ENCODE assay signal across 8 cellular contexts in the genomic region with DNA sequence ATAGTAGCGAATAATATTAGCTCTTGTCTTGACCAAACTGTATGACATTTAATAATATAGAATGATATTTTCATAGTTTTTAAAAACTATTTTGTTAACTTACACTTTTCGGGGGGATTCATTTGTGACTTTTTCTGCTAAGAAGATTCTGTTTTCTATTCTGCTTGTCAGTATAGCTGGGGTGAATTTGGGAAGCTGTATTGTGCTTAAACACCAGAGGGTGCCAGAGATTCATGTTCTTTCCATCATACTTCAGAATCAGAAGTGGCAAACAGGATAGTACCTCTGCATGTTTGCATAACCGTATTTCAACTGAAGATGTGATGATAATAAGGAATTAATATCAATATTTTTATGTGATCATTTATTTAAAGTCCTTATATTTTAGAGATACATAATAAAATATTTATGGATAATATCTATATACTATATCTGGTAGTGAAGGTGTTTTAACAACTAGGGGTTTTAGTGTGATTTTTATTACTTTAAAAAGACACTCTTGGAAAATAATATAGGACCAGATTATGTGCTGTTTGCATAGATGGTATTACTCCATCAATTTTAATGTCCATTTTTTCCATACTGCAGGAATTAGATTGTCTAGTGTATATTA.
DNase-seq lines count a peak whose midpoint lies in the region; TF ChIP-seq lines count a peak whose summit lies in the region.

No MANE protein-coding gene starts in this region.

- DNase-seq in DMS53 treated with DMSO at 0.1 percent for 48 hours (lab: John Stamatoyannopoulos, UW; ENCODE audit: unreplicated experiment), result peak; percentile 23
- peak; percentile 34 for DNase-seq in GM20000 (ENCODE audit: low spot score)
- peak; percentile 54 for DNase-seq in LHCN-M2 (ENCODE audit: low read depth)
- DNase-seq in RWPE1 (ENCODE audit: low spot score), result peak; percentile 33
- no peak for DNase-seq in esophagus muscularis mucosa (ENCODE audit: extremely low spot score)
- peak; percentile 37 for DNase-seq in neuronal stem cell (ENCODE audit: low spot score)
- no peak for DNase-seq in NK-92 treated with Interleukin-12 subunit alpha and Interleukin-12 subunit beta, amount 100 ng/mL, for 24 hours (lab: John Stamatoyannopoulos, UW)
- no peak for DNase-seq in OCI-M2 (lab: John Stamatoyannopoulos, UW; ENCODE audit: unreplicated experiment)

- no peak overlapping the region for H2AK5ac ChIP-seq in neuronal stem cell (ENCODE audit: low read depth, low read length)

- TF ChIP-seq POLR2A in esophagus muscularis mucosa (IDR thresholded peaks at IDR 0.05; ENCODE audit: low read depth), result no peak

- H3K79me1 ChIP-seq in neuronal stem cell (ENCODE audit: low read depth, low read length), result no peaks in the 10 kb centered on the region

- H3K4me3 ChIP-seq in esophagus muscularis mucosa (no peak overlapping the region), neuronal stem cell (ENCODE audit: low read length in 2 of 2) (no peak overlapping the region)

- no peak overlapping the region for H3K4me2 ChIP-seq in neuronal stem cell (ENCODE audit: insufficient read depth, low read length, poor library complexity, severe bottlenecking)

- H3K36me3 ChIP-seq in esophagus muscularis mucosa (no peaks in the 10 kb centered on the region), neuronal stem cell (replicated peaks in 1 of 2; ENCODE audit: control insufficient read depth in 2 of 2, insufficient read depth in 2 of 2, low read length in 2 of 2) (no peaks in the 10 kb centered on the region)

- 51% methylated on average over 3 of the region's 3 CpGs for WGBS in esophagus muscularis mucosa
- WGBS in neuronal stem cell (ENCODE audit: extremely low coverage in 2 of 2, insufficient read length in 2 of 2, insufficient replicate concordance in 1 of 2), 2 donors, result no CpG with 5 or more reads among the region's 3 CpGs

- no peak overlapping the region for H2BK5ac ChIP-seq in neuronal stem cell (ENCODE audit: low read length)

- H3K23ac ChIP-seq in neuronal stem cell (ENCODE audit: low read depth, low read length, poor library complexity), result no peak overlapping the region

- no peak overlapping the region for H2BK12ac ChIP-seq in neuronal stem cell (ENCODE audit: low read length)

- no peaks in the 10 kb centered on the region for H3K27me3 ChIP-seq in esophagus muscularis mucosa
- no peaks in the 10 kb centered on the region for H3K27me3 ChIP-seq in neuronal stem cell (ENCODE audit: control insufficient read depth in 3 of 3, insufficient read depth in 3 of 3, low read depth in 1 of 3, low read length in 3 of 3)

- H3K4me1 ChIP-seq in esophagus muscularis mucosa (no peaks in the 10 kb centered on the region), neuronal stem cell (ENCODE audit: control insufficient read depth in 2 of 2, insufficient read depth in 1 of 2, low read depth in 1 of 2, low read length in 2 of 2) (peaks cover 2 to 5% of the 10 kb centered on the region in 2 donors)

- intact Hi-C loops in esophagus muscularis mucosa (cut with DNase I), result no loop called here

- H2AFZ ChIP-seq in neuronal stem cell (ENCODE audit: low read length), result no peak overlapping the region

- no peak overlapping the region for H2BK15ac ChIP-seq in neuronal stem cell (ENCODE audit: low read length)

- no peak overlapping the region for H4K8ac ChIP-seq in neuronal stem cell (ENCODE audit: low read depth, low read length)

- H4K91ac ChIP-seq in neuronal stem cell (ENCODE audit: low read depth, low read length, poor library complexity), result no peak overlapping the region

- H3K14ac ChIP-seq in neuronal stem cell (ENCODE audit: low read length), result no peak overlapping the region

- POLR2A ChIA-PET in RWPE1 (lab: Yijun Ruan, JAX; ENCODE audit: low non-redundant PET), result no interaction called here

- H3K4ac ChIP-seq in neuronal stem cell (ENCODE audit: low read length), result no peak overlapping the region

- H3K18ac ChIP-seq in neuronal stem cell (ENCODE audit: low read length), result no peak overlapping the region

- H3K9me3 ChIP-seq in esophagus muscularis mucosa (no peaks in the 10 kb centered on the region), neuronal stem cell (replicated peaks in 1 of 2; ENCODE audit: control insufficient read depth in 2 of 2, insufficient read depth in 1 of 2, low read depth in 1 of 2, low read length in 2 of 2) (no peaks in the 10 kb centered on the region)

- H3K9ac ChIP-seq in neuronal stem cell (ENCODE audit: low read depth, low read length, poor library complexity), result no peak overlapping the region

- CTCF ChIA-PET in RWPE1 (lab: Yijun Ruan, JAX), result interaction anchor here (0.6 to 0.7 kb wide), 2 partner anchors 9 to 737 kb away, joined by 3 read pairs; no protein-coding TSS in a partner anchor

- H2BK120ac ChIP-seq in neuronal stem cell (ENCODE audit: low read depth, low read length), result no peak overlapping the region

- no peak overlapping the region for H3K27ac ChIP-seq in RWPE1
- no peak overlapping the region for H3K27ac ChIP-seq in esophagus muscularis mucosa (replicated peaks in 1 of 4)
- no peak overlapping the region for H3K27ac ChIP-seq in neuronal stem cell (replicated peaks; ENCODE audit: low read length)

- TF ChIP-seq CTCF in GM20000 (IDR thresholded peaks at IDR 0.05; ENCODE audit: extremely low read depth, missing control alignments), result peak; percentile 46
- peak; percentile 83 for TF ChIP-seq CTCF in RWPE1 (conservative IDR thresholded peaks at IDR 0.05; ENCODE audit: low read depth)
- peak; percentile 46 to 63 (median 58) for TF ChIP-seq CTCF in esophagus muscularis mucosa (IDR thresholded peaks at IDR 0.05)

- TF ChIP-seq EP300 in esophagus muscularis mucosa (IDR thresholded peaks at IDR 0.05), result no peak

Comparison
In these comparisons a context has a peak if more than half of its experiments do, and no peak if none do; other contexts are left out.
1. DNase-seq: peak in DMS53 treated with DMSO at 0.1 percent for 48 hours (single experiment), GM20000 (single experiment), LHCN-M2 (single experiment), RWPE1 (single experiment) and neuronal stem cell (single experiment); none in esophagus muscularis mucosa (single experiment), NK-92 treated with Interleukin-12 subunit alpha and Interleukin-12 subunit beta, amount 100 ng/mL, for 24 hours (single experiment) and OCI-M2 (single experiment).
2. Peak in every context shown above with its lines, with median percentiles within 50 percentile points of each other: CTCF ChIP-seq.